ENCODE assay signal across 8 cellular contexts in genomic region chr3:114827495-114827894, GRCh38.
A peak's percentile ranks its signal among the peaks of the same experiment; 100 is the strongest.
DNase-seq lines count a peak whose midpoint lies in the region; ATAC-seq, FAIRE-seq and TF ChIP-seq lines count a peak whose summit lies in the region.

No MANE protein-coding gene starts in this region.

- H3K79me1 ChIP-seq in H1 (ENCODE audit: low read depth, low read length), result no peaks in the 10 kb centered on the region

- intact Hi-C loops in mucosa of descending colon (cut with DNase I, micrococcal nuclease), result no loop called here

- DNase-seq in D721Med (ENCODE audit: insufficient read length, low spot score) (no peak), OCI-M1 (lab: John Stamatoyannopoulos, UW) (peak; percentile 86), H1 (ENCODE audit: low read depth in 1 of 2, low spot score in 2 of 2) (peak in 1 of 2 experiments; percentile 1), mucosa of descending colon (peak in 1 of 3 donors; percentile 20)
- DNase-seq in stimulated activated naive CD4-positive, alpha-beta T cell (lab: John Stamatoyannopoulos, UW), result no peak
- DNase-seq in activated T-cell treated with anti-CD3 and anti-CD28 coated beads, Interleukin-2, amount 50 U/mL, for 48 hours, result no peak

- POLR2A ChIA-PET in H1 (lab: Charles Lee; ENCODE audit: partially characterized antibody), result no interaction called here

- H4K5ac ChIP-seq in H1 (ENCODE audit: insufficient read length, low read depth, low read length), result no peak overlapping the region

- no peak overlapping the region for H3K4ac ChIP-seq in H1 (replicated peaks; ENCODE audit: insufficient read length, low read depth, low read length)

- H3K27ac ChIP-seq in KMS-11 (no peak overlapping the region), H1 (ENCODE audit: low read depth, low read length) (no peak overlapping the region)

- H2BK120ac ChIP-seq in H1 (replicated peaks; ENCODE audit: low read depth, low read length), result no peak overlapping the region

- H3K9ac ChIP-seq in KMS-11 (no peak overlapping the region), H1 (replicated peaks in 1 of 4; ENCODE audit: extremely low read depth in 1 of 4, low read depth in 3 of 4, low read length in 3 of 4) (no peak overlapping the region)

- H3K27me3 ChIP-seq in KMS-11 (ENCODE audit: insufficient read depth, low read depth), result no peaks in the 10 kb centered on the region
- no peaks in the 10 kb centered on the region for H3K27me3 ChIP-seq in H1 (replicated peaks in 1 of 4; ENCODE audit: control insufficient read depth in 3 of 4, extremely low read depth in 1 of 4, insufficient read depth in 3 of 4, low read length in 3 of 4)

- H3K9me3 ChIP-seq in H1 (ENCODE audit: insufficient read depth in 2 of 2, low read depth in 1 of 2, low read length in 1 of 2), result no peaks in the 10 kb centered on the region
- no peaks in the 10 kb centered on the region for H3K9me3 ChIP-seq in mucosa of descending colon

- no peak overlapping the region for H2AK5ac ChIP-seq in H1 (ENCODE audit: low read depth, low read length)

- no peak overlapping the region for H4K91ac ChIP-seq in H1 (replicated peaks; ENCODE audit: insufficient read length, low read length)

- no peak overlapping the region for H4K8ac ChIP-seq in H1 (ENCODE audit: extremely low read depth, insufficient read depth, low read length)

- peak; percentile 30 for TF ChIP-seq CTCF in D721Med (IDR thresholded peaks at IDR 0.05; ENCODE audit: insufficient read depth, missing control alignments)
- TF ChIP-seq CTCF in KMS-11 (conservative IDR thresholded peaks at IDR 0.05; ENCODE audit: low read depth, low read length), result peak; percentile 83
- peak in 2 of 3 experiments; percentile 62; a peak in 3 of 4 replicates for TF ChIP-seq CTCF in H1 (IDR thresholded peaks at IDR 0.05; ENCODE audit: control extremely low read depth in 1 of 3, insufficient read depth in 1 of 3, low read depth in 1 of 3, low read length in 3 of 3)
- no peak for TF ChIP-seq CTCF in mucosa of descending colon (IDR thresholded peaks at IDR 0.05)

- H3K23ac ChIP-seq in H1 (ENCODE audit: insufficient read length), result no peak overlapping the region

- no peak overlapping the region for H2BK20ac ChIP-seq in H1 (ENCODE audit: low read length)

- H3K36me3 ChIP-seq in KMS-11 (ENCODE audit: insufficient read depth) (no peaks in the 10 kb centered on the region), H1 (ENCODE audit: control insufficient read depth in 2 of 4, insufficient read depth in 4 of 4, low read length in 3 of 4) (no peaks in the 10 kb centered on the region), mucosa of descending colon (ENCODE audit: low read depth) (no peaks in the 10 kb centered on the region)

- H3K79me2 ChIP-seq in KMS-11 (ENCODE audit: insufficient read depth, low read depth), result no peaks in the 10 kb centered on the region
- no peaks in the 10 kb centered on the region for H3K79me2 ChIP-seq in H1 (ENCODE audit: control insufficient read depth in 1 of 2, insufficient read depth in 2 of 2, low read length in 2 of 2)

- CTCF ChIA-PET in H1 (lab: Charles Lee; ENCODE audit: partially characterized antibody), result interaction anchor here (0.6 to 1.4 kb wide), 19 partner anchors 11 to 986 kb away, joined by 3 to 7 read pairs (median 3); no protein-coding TSS in a partner anchor

- no peak overlapping the region for H3K18ac ChIP-seq in H1 (ENCODE audit: extremely low read depth, low read length)

- H3K4me3 ChIP-seq in KMS-11 (IDR thresholded peaks at IDR 0.05; ENCODE audit: insufficient read depth, low read depth, low read length), result no peak overlapping the region
- H3K4me3 ChIP-seq in H1 (ENCODE audit: extremely low read depth in 1 of 4, insufficient read depth in 2 of 4, low read depth in 3 of 4, low read length in 4 of 4), result no peak overlapping the region
- H3K4me3 ChIP-seq in mucosa of descending colon, result no peak overlapping the region

- H3K56ac ChIP-seq in H1 (replicated peaks; ENCODE audit: insufficient read length, low read depth, low read length), result no peak overlapping the region

- no peak for TF ChIP-seq POLR2A in H1 (IDR thresholded peaks at IDR 0.05; ENCODE audit: control extremely low read depth in 1 of 2, low read depth in 2 of 2, low read length in 2 of 2)

- H3K4me1 ChIP-seq in KMS-11 (ENCODE audit: low read depth, poor library complexity, severe bottlenecking), result no peaks in the 10 kb centered on the region
- H3K4me1 ChIP-seq in H1 (replicated peaks in 1 of 4; ENCODE audit: control insufficient read depth in 3 of 4, insufficient read depth in 4 of 4, low read length in 3 of 4), result no peaks in the 10 kb centered on the region
- no peaks in the 10 kb centered on the region for H3K4me1 ChIP-seq in mucosa of descending colon (ENCODE audit: low read depth)

- no peak overlapping the region for H2BK15ac ChIP-seq in H1 (ENCODE audit: low read length)

- no peak overlapping the region for H2BK12ac ChIP-seq in H1 (ENCODE audit: low read depth, low read length)

- no peaks in the 10 kb centered on the region for H3K23me2 ChIP-seq in H1 (ENCODE audit: low read depth, low read length)

- H3K4me2 ChIP-seq in KMS-11 (no peak overlapping the region), H1 (ENCODE audit: insufficient read depth in 1 of 2, low read depth in 2 of 2, low read length in 2 of 2) (no peak overlapping the region)

- FAIRE-seq in D721Med (lab: Jason Lieb, UNC) (peak; percentile 58), H1 (lab: Jason Lieb, UNC) (peak; percentile 90)

- no peaks in the 10 kb centered on the region for H4K20me1 ChIP-seq in KMS-11 (ENCODE audit: insufficient read depth)
- no peaks in the 10 kb centered on the region for H4K20me1 ChIP-seq in H1 (replicated peaks in 1 of 2; ENCODE audit: control insufficient read depth in 1 of 2, insufficient read depth in 2 of 2, low read length in 2 of 2)

- peak; percentile 86 to 89 for TF ChIP-seq RAD21 in H1 (IDR thresholded peaks at IDR 0.05 in 1 of 2, conservative IDR thresholded peaks at IDR 0.05 in 1 of 2; ENCODE audit: low read depth in 2 of 2, low read length in 2 of 2)

- H2AFZ ChIP-seq in KMS-11 (ENCODE audit: low read depth) (no peak overlapping the region), H1 (ENCODE audit: low read length) (no peak overlapping the region)

- WGBS in H1 (ENCODE audit: extremely low coverage in 1 of 2, insufficient coverage in 1 of 2, insufficient read length in 1 of 2, insufficient replicate concordance in 2 of 2, low coverage in 1 of 2, low lambda C conversion rate in 2 of 2, missing lambda C conversion rate in 1 of 2), 2 experiments, result 87% methylated on average over 1 of the region's 1 CpG; no CpG with 5 or more reads in 1 of the 2 experiments

- TF ChIP-seq EP300 in H1 (IDR thresholded peaks at IDR 0.05; ENCODE audit: borderline replicate concordance in 1 of 2, low read depth in 2 of 2, low read length in 2 of 2), result no peak

- no peak overlapping the region for H2BK5ac ChIP-seq in H1 (ENCODE audit: low read depth, low read length)

- ATAC-seq in GM19397 (IDR thresholded peaks at IDR 0.05; ENCODE audit: unreplicated experiment), result peak; percentile 67
- ATAC-seq in mucosa of descending colon, result peak; percentile 53

- no peak overlapping the region for H3K14ac ChIP-seq in H1 (ENCODE audit: insufficient read length)

TF ChIP-seq in H1, 55 proteins besides CTCF, POLR2A, EP300 and RAD21:
- no peak for TF ChIP-seq ASH2L (IDR thresholded peaks at IDR 0.05; ENCODE audit: low read length)
- TF ChIP-seq SIX5 (IDR thresholded peaks at IDR 0.05; ENCODE audit: low read depth, low read length), result no peak
- TF ChIP-seq HDAC6 (IDR thresholded peaks at IDR 0.05; ENCODE audit: low read depth, low read length), result no peak
- TF ChIP-seq POLR2AphosphoS5 (IDR thresholded peaks at IDR 0.05; ENCODE audit: low read depth, low read length), result no peak
- TF ChIP-seq CHD1 (IDR thresholded peaks at IDR 0.05; ENCODE audit: low read depth, low read length), result no peak
- no peak for TF ChIP-seq CHD2 (IDR thresholded peaks at IDR 0.05; ENCODE audit: low read length)
- TF ChIP-seq TAF1 (IDR thresholded peaks at IDR 0.05; ENCODE audit: low read depth, low read length), result no peak
- no peak for TF ChIP-seq MAFK (IDR thresholded peaks at IDR 0.05; ENCODE audit: low read depth, low read length)
- no peak for TF ChIP-seq SP1 (IDR thresholded peaks at IDR 0.05; ENCODE audit: low read depth, low read length)
- TF ChIP-seq EZH2 (IDR thresholded peaks at IDR 0.05; ENCODE audit: low read depth, low read length, severe bottlenecking), result no peak
